ENCODE assay signal across 18 cellular contexts in genomic region chr16:87451563-87452210, GRCh38.
"Had no signal": no experiment of that assay in that cellular context is flagged by ENCODE, and none has a peak within 500 bp of the region (broad histone marks: within the 10 kb centered on the region; RNA-seq: fewer than 3 reads in every experiment).

No MANE protein-coding gene starts in this region.

- H3K4me3 ChIP-seq: coronary artery, hepatocyte had no signal

- DNase-seq: activated CD4-positive, alpha-beta T cell treated with anti-CD3 and anti-CD28 coated beads, Interleukin-2, amount 50 U/mL, for 4 hours; activated CD4-positive, CD25-positive, alpha-beta regulatory T cell treated with anti-CD3 and anti-CD28 coated beads, Interleukin-2, amount 50 U/mL, for 72 hours; activated gamma-delta T cell; activated naive CD8-positive, alpha-beta T cell treated with anti-CD3 and anti-CD28 coated beads, Interleukin-2, amount 10 ng/mL, durations not matched to agents 7 days and 5 days; activated T-cell treated with anti-CD3 and anti-CD28 coated beads, Interleukin-2, amount 50 U/mL, for 1 hour; anterior cingulate cortex; effector CD4-positive, alpha-beta T cell; kidney; nucleus accumbens; stimulated activated CD4-positive, alpha-beta T cell treated with anti-CD3 and anti-CD28 coated beads, Interleukin-12 subunit alpha, Interleukin-12 subunit beta, amount 100 ng/mL, for 4 hours; stimulated activated naive CD4-positive, alpha-beta T cell treated with Interleukin-2 at 50 U/mL for 16 hours had no signal

- H3K27ac Mint-ChIP-seq: activated naive CD8-positive, alpha-beta T cell treated with anti-CD3 and anti-CD28 coated beads, Interleukin-2, amount 10 ng/mL, durations not matched to agents 7 days and 5 days; mesothelial cell of epicardium; progenitor cell of endocrine pancreas; T-helper 2 cell treated with Interferon-gamma antibody and Interleukin-4, amounts not matched to agents 5 μg/mL and 100 μg/mL, for 36 hours; type B pancreatic cell had no signal

- H3K4me2 ChIP-seq: hepatocyte had no signal

- H3K27me3 Mint-ChIP-seq: progenitor cell of endocrine pancreas, type B pancreatic cell had no signal

- H3K27me3 ChIP-seq: hepatocyte had no signal

- H3K9me3 Mint-ChIP-seq: activated naive CD8-positive, alpha-beta T cell treated with anti-CD3 and anti-CD28 coated beads, Interleukin-2, amount 10 ng/mL, durations not matched to agents 7 days and 5 days; mesothelial cell of epicardium; T-helper 2 cell treated with Interferon-gamma antibody and Interleukin-4, amounts not matched to agents 5 μg/mL and 100 μg/mL, for 36 hours; type B pancreatic cell had no signal

- H3K4me3 Mint-ChIP-seq: activated naive CD8-positive, alpha-beta T cell treated with anti-CD3 and anti-CD28 coated beads, Interleukin-2, amount 10 ng/mL, durations not matched to agents 7 days and 5 days; mesothelial cell of epicardium; T-helper 2 cell treated with Interferon-gamma antibody and Interleukin-4, amounts not matched to agents 5 μg/mL and 100 μg/mL, for 36 hours; type B pancreatic cell had no signal

- H2AFZ ChIP-seq: hepatocyte had no signal

- H3K4me1 Mint-ChIP-seq: activated naive CD8-positive, alpha-beta T cell treated with anti-CD3 and anti-CD28 coated beads, Interleukin-2, amount 10 ng/mL, durations not matched to agents 7 days and 5 days had no signal

- H3K36me3 Mint-ChIP-seq: activated naive CD8-positive, alpha-beta T cell treated with anti-CD3 and anti-CD28 coated beads, Interleukin-2, amount 10 ng/mL, durations not matched to agents 7 days and 5 days had no signal

- H3K27ac ChIP-seq: coronary artery, epithelial cell of prostate, hepatocyte had no signal
